Comparison of ENCODE assay signal across 6 cellular contexts in the genomic region with DNA sequence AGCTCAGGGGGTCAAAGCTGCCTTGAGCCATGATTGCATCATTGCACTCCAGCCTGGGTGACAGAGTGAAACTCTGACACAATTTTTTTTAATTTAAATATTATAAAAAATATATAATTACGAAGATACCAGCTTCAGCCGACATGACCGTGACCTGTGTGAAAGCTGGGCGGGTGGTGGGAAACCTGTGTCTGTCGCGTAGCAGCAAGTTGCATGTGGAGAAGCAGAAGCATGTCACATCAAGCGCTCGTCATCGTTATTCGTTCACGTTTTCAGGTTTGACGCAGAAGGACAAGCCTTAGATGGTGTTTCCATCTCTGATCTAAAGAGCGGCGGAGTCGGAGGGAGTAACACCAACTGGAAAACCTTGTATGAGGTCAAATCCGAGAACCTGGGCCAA.
"Had no signal": no experiment of that assay in that cellular context is flagged by ENCODE, and none has a peak within 500 bp of the region (broad histone marks: within the 10 kb centered on the region; RNA-seq: fewer than 3 reads in every experiment).

No MANE protein-coding gene starts in this region.

- DNase-seq: GOT3 had no signal

- H3K4me1 ChIP-seq: HAP-1 had no signal

- FAIRE-seq: H1, H54 had no signal

- H3K4me3 ChIP-seq: GM23248, GM23338, HAP-1 had no signal

- H3K9ac ChIP-seq: GM23248 had no signal

- H3K27ac ChIP-seq: GM23248 had no signal

- H3K9me3 ChIP-seq: HAP-1 had no signal

- H2AFZ ChIP-seq: GM23248, GM23338 had no signal

- H3K4me2 ChIP-seq: GM23338 had no signal
